ENCODE assay signal across 30 cellular contexts in the genomic region with DNA sequence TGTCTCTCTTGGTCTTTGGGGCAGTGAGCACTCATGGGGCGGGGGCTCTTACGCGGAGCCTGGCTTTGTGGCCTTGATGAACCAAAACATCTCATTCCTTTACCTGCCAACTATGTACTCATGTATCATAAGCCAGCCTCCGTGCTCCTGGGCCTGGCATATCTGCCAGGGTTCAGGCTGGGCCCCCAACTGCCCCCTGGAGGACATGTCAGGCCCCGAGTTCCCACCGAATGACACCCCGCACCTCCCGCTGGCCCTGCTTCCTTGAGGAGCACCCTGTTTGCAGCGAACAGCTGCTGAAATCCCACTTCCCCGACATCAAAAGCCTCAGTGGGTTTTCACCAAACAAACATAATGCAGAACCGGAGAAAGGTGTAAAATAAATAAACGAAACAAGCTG.
DNase-seq lines count a peak whose midpoint lies in the region; ATAC-seq and TF ChIP-seq lines count a peak whose summit lies in the region.
"Had no signal": no experiment of that assay in that cellular context is flagged by ENCODE, and none has a peak within 500 bp of the region (broad histone marks: within the 10 kb centered on the region; RNA-seq: fewer than 3 reads in every experiment).

No MANE protein-coding gene starts in this region.

- no peak for TF ChIP-seq EP300 in neural cell (conservative IDR thresholded peaks at IDR 0.05; ENCODE audit: poor library complexity, severe bottlenecking)

- in situ Hi-C loops in G401 (cut with HindIII; ENCODE audit: low sequenced_read_pairs) = no loop called here
- in situ Hi-C loops in astrocyte of the spinal cord (cut with HindIII; ENCODE audit: low sequenced_read_pairs) = no loop called here

- no peaks in the 10 kb centered on the region for H4K20me1 ChIP-seq in neural cell (ENCODE audit: insufficient read depth)

- no peak overlapping the region for H2AFZ ChIP-seq in neural cell (ENCODE audit: low read depth, low read length)

- H3K4me1 ChIP-seq in thyroid gland (no peaks in the 10 kb centered on the region), body of pancreas (no peaks in the 10 kb centered on the region)
- H3K4me1 ChIP-seq: colonic mucosa, left ventricle myocardium inferior, Peyer's patch, spleen, testis had no signal

- TF ChIP-seq RAD21 in neural cell (conservative IDR thresholded peaks at IDR 0.05) = no peak

- H3K9ac ChIP-seq in neural cell (ENCODE audit: low read length) = peak overlapping the region; percentile 16

- H3K36me3 ChIP-seq in neural cell (ENCODE audit: insufficient read depth, low read length) (no peaks in the 10 kb centered on the region), thyroid gland (no peaks in the 10 kb centered on the region), body of pancreas (replicated peaks in 1 of 2; ENCODE audit: insufficient read depth in 1 of 2, low read depth in 2 of 2) (no peaks in the 10 kb centered on the region)
- H3K36me3 ChIP-seq: colonic mucosa, left ventricle myocardium inferior, Peyer's patch had no signal

- H3K27me3 ChIP-seq in neural cell (ENCODE audit: insufficient read depth, low read depth, low read length) (no peaks in the 10 kb centered on the region), thyroid gland (no peaks in the 10 kb centered on the region), body of pancreas (no peaks in the 10 kb centered on the region)
- H3K27me3 ChIP-seq: colonic mucosa, Peyer's patch, spleen, testis had no signal

- no peak overlapping the region for H3K4me2 ChIP-seq in neural cell (ENCODE audit: low read length)

- intact Hi-C loops in thyroid gland (cut with DNase I) = no loop called here
- intact Hi-C loops in body of pancreas (cut with DNase I) = no loop called here

- H3K4me3 ChIP-seq in NB4 (ENCODE audit: low read depth, low read length) (no peak overlapping the region), astrocyte of the spinal cord (ENCODE audit: low read depth, low read length) (no peak overlapping the region), neural cell (ENCODE audit: low read length) (no peak overlapping the region), thyroid gland (replicated peaks in 1 of 3) (no peak overlapping the region), body of pancreas (no peak overlapping the region)
- H3K4me3 ChIP-seq: colonic mucosa, left ventricle myocardium inferior, Peyer's patch, spleen, testis had no signal

- peak; percentile 23 for DNase-seq in G401 (ENCODE audit: low spot score)
- DNase-seq in NB4 (ENCODE audit: low read depth) = no peak
- no peak for DNase-seq in astrocyte of the spinal cord (ENCODE audit: low read depth, low spot score)
- no peak for DNase-seq in thyroid gland
- no peak for DNase-seq in body of pancreas
- DNase-seq: activated CD4-positive, alpha-beta T cell treated with anti-CD3 and anti-CD28 coated beads for 4 hours; activated CD8-positive, alpha-beta T cell treated with anti-CD3 and anti-CD28 coated beads, Interleukin-2, amount 10 ng/mL, durations not matched to agents 7 days and 5 days; activated naive CD4-positive, alpha-beta T cell treated with anti-CD3 and anti-CD28 coated beads, Interleukin-2, amount 50 U/mL, for 16 hours; CD8-positive, alpha-beta T cell; colonic mucosa; effector CD4-positive, alpha-beta T cell; erythroblast; HCEC 1CT; IMR-90; left ventricle myocardium inferior; mesenchymal stem cell; NCI-H1048; NCI-H187; NCI-H2171; NCI-H510A treated with DMSO at 0.1 percent for 48 hours; Peyer's patch; right cardiac atrium; SHP77; spleen; stimulated activated CD4-positive, alpha-beta T cell treated with anti-CD3 and anti-CD28 coated beads, Interleukin-2, amount 100 ng/mL, for 24 hours; SW 1271; T-helper 9 cell had no signal

- H3K27ac ChIP-seq in neural cell (ENCODE audit: low read length) (no peak overlapping the region), thyroid gland (no peak overlapping the region), body of pancreas (no peak overlapping the region)
- H3K27ac ChIP-seq: colonic mucosa, left ventricle myocardium inferior, Peyer's patch, spleen, testis had no signal

- no peaks in the 10 kb centered on the region for H3K79me2 ChIP-seq in neural cell (replicated peaks; ENCODE audit: insufficient read depth, low read length)

- H3K9me2 ChIP-seq in neural cell (ENCODE audit: insufficient read depth, low read length) = no peaks in the 10 kb centered on the region

- no peak for TF ChIP-seq POLR2A in NB4 (IDR thresholded peaks at IDR 0.05; ENCODE audit: extremely low read depth, insufficient read length)
- TF ChIP-seq POLR2A in thyroid gland (IDR thresholded peaks at IDR 0.05) = no peak
- no peak for TF ChIP-seq POLR2A in body of pancreas (IDR thresholded peaks at IDR 0.05)

- no peaks in the 10 kb centered on the region for H3F3A ChIP-seq in neural cell (ENCODE audit: insufficient read depth, low read length, poor library complexity, severe bottlenecking)

- ATAC-seq in GM21723 (IDR thresholded peaks at IDR 0.05; ENCODE audit: unreplicated experiment) (no peak), body of pancreas (no peak)
- ATAC-seq: activated CD8-positive, alpha-beta T cell treated with anti-CD3 and anti-CD28 coated beads, Interleukin-2, amount 10 ng/mL, durations not matched to agents 7 days and 5 days; CD8-positive, alpha-beta T cell; right cardiac atrium had no signal

- H3K9me3 ChIP-seq in neural cell (ENCODE audit: low read length) (no peaks in the 10 kb centered on the region), thyroid gland (no peaks in the 10 kb centered on the region), body of pancreas (no peaks in the 10 kb centered on the region)
- H3K9me3 ChIP-seq: colonic mucosa, left ventricle myocardium inferior, Peyer's patch, spleen, testis had no signal

- TF ChIP-seq CTCF in NB4 (IDR thresholded peaks at IDR 0.05; ENCODE audit: low read depth, low read length) (peak; percentile 11), astrocyte of the spinal cord (IDR thresholded peaks at IDR 0.05; ENCODE audit: low read depth, low read length) (peak; percentile 20), neural cell (IDR thresholded peaks at IDR 0.05; ENCODE audit: poor library complexity, severe bottlenecking) (no peak), thyroid gland (IDR thresholded peaks at IDR 0.05) (no peak), body of pancreas (IDR thresholded peaks at IDR 0.05) (no peak)

- WGBS in thyroid gland, 2 donors = 82 to 83% methylated on average over 12 of the region's 12 CpGs
- 86 to 91% methylated on average over 11 to 12 of the region's 12 CpGs for WGBS in body of pancreas, 2 donors

TF ChIP-seq in neural cell, 6 proteins besides CTCF, POLR2A, EP300 and RAD21:
- TF ChIP-seq SMC3 (conservative IDR thresholded peaks at IDR 0.05; ENCODE audit: poor library complexity) (peak; percentile 17), POLR2AphosphoS5 (IDR thresholded peaks at IDR 0.05) (no peak), EZH2 (IDR thresholded peaks at IDR 0.05; ENCODE audit: borderline replicate concordance, insufficient read depth, low read length, poor library complexity, severe bottlenecking) (no peak)
TF ChIP-seq in neural cell: peak in this region for 1.

Comparison
In these comparisons a context has a peak if more than half of its experiments do, and no peak if none do; other contexts are left out.
1. CTCF ChIP-seq: peak in NB4 (single experiment) and astrocyte of the spinal cord (single experiment); none in neural cell (single experiment), thyroid gland (0 of 6) and body of pancreas (0 of 7).